Comparison of ENCODE assay signal across 16 cellular contexts in genomic region chr16:85870159-85870558, GRCh38. TPM values are rescaled to one million over a fixed set of nuclear protein-coding genes. Genes with fewer than 3 reads are reported as not detected.
DNase-seq lines count a peak whose midpoint lies in the region; ATAC-seq lines count a peak whose summit lies in the region.
"Had no signal": no experiment of that assay in that cellular context is flagged by ENCODE, and none has a peak within 500 bp of the region (broad histone marks: within the 10 kb centered on the region; RNA-seq: fewer than 3 reads in every experiment).

No MANE protein-coding gene starts in this region.

- H3K27me3 Mint-ChIP-seq in activated naive CD4-positive, alpha-beta T cell treated with anti-CD3 and anti-CD28 coated beads for 36 hours (ENCODE audit: low read depth): no peaks in the 10 kb centered on the region
- peaks cover 21% of the 10 kb centered on the region for H3K27me3 Mint-ChIP-seq in activated naive CD4-positive, alpha-beta T cell treated with anti-CD3 and anti-CD28 coated beads, Interleukin-2, amount 10 ng/mL, durations not matched to agents 7 days and 5 days
- peaks cover 12% of the 10 kb centered on the region for H3K27me3 Mint-ChIP-seq in activated T-helper 17 cell treated with anti-CD3 and anti-CD28 coated beads, Interleukin-2, amount 50 U/mL, for 72 hours
- H3K27me3 Mint-ChIP-seq in stimulated activated naive B cell treated with anti-CD40 and anti-IgM and Interleukin-4, amounts not matched to agents 10 μg/mL and 1 μg/mL and 100 μg/mL, for 72 hours: no peaks in the 10 kb centered on the region

- peaks cover 4% of the 10 kb centered on the region for H3K9me3 Mint-ChIP-seq in activated naive CD4-positive, alpha-beta T cell treated with anti-CD3 and anti-CD28 coated beads for 36 hours
- no peaks in the 10 kb centered on the region for H3K9me3 Mint-ChIP-seq in activated naive CD4-positive, alpha-beta T cell treated with anti-CD3 and anti-CD28 coated beads, Interleukin-2, amount 10 ng/mL, durations not matched to agents 7 days and 5 days
- no peaks in the 10 kb centered on the region for H3K9me3 Mint-ChIP-seq in activated T-helper 17 cell treated with anti-CD3 and anti-CD28 coated beads, Interleukin-2, amount 50 U/mL, for 72 hours
- H3K9me3 Mint-ChIP-seq in stimulated activated naive B cell treated with anti-CD40 and anti-IgM and Interleukin-4, amounts not matched to agents 10 μg/mL and 1 μg/mL and 100 μg/mL, for 72 hours: peaks cover 0 to 2% of the 10 kb centered on the region in 2 donors
- H3K9me3 Mint-ChIP-seq: central memory CD8-positive, alpha-beta T cell had no signal

- intact Hi-C loops in activated naive CD4-positive, alpha-beta T cell treated with anti-CD3 and anti-CD28 coated beads for 36 hours (cut with micrococcal nuclease): loop anchor here (1.0 kb wide), 3 partner anchors 10 to 77 kb away; no protein-coding TSS in a partner anchor

- no peaks in the 10 kb centered on the region for H3K27me3 ChIP-seq in layer of hippocampus (ENCODE audit: control insufficient read depth, insufficient read depth, low read length)

- no peaks in the 10 kb centered on the region for H3K36me3 Mint-ChIP-seq in activated naive CD4-positive, alpha-beta T cell treated with anti-CD3 and anti-CD28 coated beads for 36 hours (ENCODE audit: low read depth)
- no peaks in the 10 kb centered on the region for H3K36me3 Mint-ChIP-seq in activated naive CD4-positive, alpha-beta T cell treated with anti-CD3 and anti-CD28 coated beads, Interleukin-2, amount 10 ng/mL, durations not matched to agents 7 days and 5 days
- H3K36me3 Mint-ChIP-seq in activated T-helper 17 cell treated with anti-CD3 and anti-CD28 coated beads, Interleukin-2, amount 50 U/mL, for 72 hours (ENCODE audit: low read depth): no peaks in the 10 kb centered on the region
- H3K36me3 Mint-ChIP-seq in stimulated activated naive B cell treated with anti-CD40 and anti-IgM and Interleukin-4, amounts not matched to agents 10 μg/mL and 1 μg/mL and 100 μg/mL, for 72 hours: no peaks in the 10 kb centered on the region

- no peak for ATAC-seq in activated T-helper 17 cell treated with anti-CD3 and anti-CD28 coated beads, Interleukin-2, amount 50 U/mL, for 72 hours (replicated peaks)
- ATAC-seq in stimulated activated naive B cell treated with anti-CD40 and anti-IgM and Interleukin-4, amounts not matched to agents 10 μg/mL and 1 μg/mL and 100 μg/mL, for 72 hours (replicated peaks): peak; percentile 2
- ATAC-seq in HG03571 (IDR thresholded peaks at IDR 0.05; ENCODE audit: unreplicated experiment): no peak
- ATAC-seq in HG03457 (IDR thresholded peaks at IDR 0.05; ENCODE audit: unreplicated experiment): no peak
- ATAC-seq: esophagus mucosa had no signal

- DNase-seq in activated naive CD4-positive, alpha-beta T cell treated with anti-CD3 and anti-CD28 coated beads for 36 hours: no peak
- DNase-seq in activated naive CD4-positive, alpha-beta T cell treated with anti-CD3 and anti-CD28 coated beads, Interleukin-2, amount 10 ng/mL, durations not matched to agents 7 days and 5 days: no peak
- no peak for DNase-seq in stimulated activated naive B cell treated with anti-CD40 and anti-IgM and Interleukin-4, amounts not matched to agents 10 μg/mL and 1 μg/mL and 100 μg/mL, for 72 hours
- no peak for DNase-seq in NCI-H1048 (lab: John Stamatoyannopoulos, UW)
- DNase-seq: activated effector memory CD4-positive, alpha-beta T cell treated with Interleukin-2 at 50 U/mL for 16 hours; immature natural killer cell; KG1; NCI-H187 treated with DMSO at 0.1 percent for 48 hours; nucleus accumbens had no signal

- H3K4me1 Mint-ChIP-seq in activated naive CD4-positive, alpha-beta T cell treated with anti-CD3 and anti-CD28 coated beads for 36 hours (ENCODE audit: low read depth): peaks cover 34% of the 10 kb centered on the region
- peaks cover 6% of the 10 kb centered on the region for H3K4me1 Mint-ChIP-seq in activated naive CD4-positive, alpha-beta T cell treated with anti-CD3 and anti-CD28 coated beads, Interleukin-2, amount 10 ng/mL, durations not matched to agents 7 days and 5 days
- H3K4me1 Mint-ChIP-seq in activated T-helper 17 cell treated with anti-CD3 and anti-CD28 coated beads, Interleukin-2, amount 50 U/mL, for 72 hours: peaks cover 5% of the 10 kb centered on the region
- peaks cover 47 to 75% of the 10 kb centered on the region in 2 donors for H3K4me1 Mint-ChIP-seq in stimulated activated naive B cell treated with anti-CD40 and anti-IgM and Interleukin-4, amounts not matched to agents 10 μg/mL and 1 μg/mL and 100 μg/mL, for 72 hours

- peak overlapping the region; percentile 43 for H3K27ac ChIP-seq in layer of hippocampus (ENCODE audit: low read depth, low read length)
- H3K27ac ChIP-seq: SK-N-MC had no signal

- H3K4me3 Mint-ChIP-seq in activated naive CD4-positive, alpha-beta T cell treated with anti-CD3 and anti-CD28 coated beads for 36 hours: no peak overlapping the region
- no peak overlapping the region for H3K4me3 Mint-ChIP-seq in activated naive CD4-positive, alpha-beta T cell treated with anti-CD3 and anti-CD28 coated beads, Interleukin-2, amount 10 ng/mL, durations not matched to agents 7 days and 5 days
- H3K4me3 Mint-ChIP-seq in activated T-helper 17 cell treated with anti-CD3 and anti-CD28 coated beads, Interleukin-2, amount 50 U/mL, for 72 hours: no peak overlapping the region
- H3K4me3 Mint-ChIP-seq in stimulated activated naive B cell treated with anti-CD40 and anti-IgM and Interleukin-4, amounts not matched to agents 10 μg/mL and 1 μg/mL and 100 μg/mL, for 72 hours: peak overlapping the region; percentile 37 to 50
- H3K4me3 Mint-ChIP-seq: central memory CD8-positive, alpha-beta T cell; immature natural killer cell had no signal

- peak overlapping the region; percentile 55 for H3K27ac Mint-ChIP-seq in activated naive CD4-positive, alpha-beta T cell treated with anti-CD3 and anti-CD28 coated beads for 36 hours
- H3K27ac Mint-ChIP-seq in activated naive CD4-positive, alpha-beta T cell treated with anti-CD3 and anti-CD28 coated beads, Interleukin-2, amount 10 ng/mL, durations not matched to agents 7 days and 5 days: no peak overlapping the region
- H3K27ac Mint-ChIP-seq in activated T-helper 17 cell treated with anti-CD3 and anti-CD28 coated beads, Interleukin-2, amount 50 U/mL, for 72 hours: peak overlapping the region; percentile 22
- peak overlapping the region; percentile 84 for H3K27ac Mint-ChIP-seq in stimulated activated naive B cell treated with anti-CD40 and anti-IgM and Interleukin-4, amounts not matched to agents 10 μg/mL and 1 μg/mL and 100 μg/mL, for 72 hours
- H3K27ac Mint-ChIP-seq: immature natural killer cell had no signal

- CTCF ChIA-PET in activated naive CD4-positive, alpha-beta T cell treated with anti-CD3 and anti-CD28 coated beads for 36 hours (lab: Charles Lee): interaction anchor here (0.6 to 1.1 kb wide), 3 partner anchors 24 to 118 kb away, joined by 3 to 4 read pairs (median 3); no protein-coding TSS in a partner anchor
- CTCF ChIA-PET in activated naive CD4-positive, alpha-beta T cell treated with anti-CD3 and anti-CD28 coated beads, Interleukin-2, amount 10 ng/mL, durations not matched to agents 7 days and 5 days (lab: Charles Lee): interaction anchor here (0.6 to 1.1 kb wide), 3 partner anchors 46 to 269 kb away, joined by 3 to 4 read pairs (median 3); no protein-coding TSS in a partner anchor

RNA-seq across cellular contexts. Expression of gene IRF8, which starts 28.8 kb away (rescaled TPM):
- 100 to 1,000 TPM; 323 to 328 TPM for total RNA-seq in activated naive CD4-positive, alpha-beta T cell treated with anti-CD3 and anti-CD28 coated beads for 36 hours
- 10 to 100 TPM in 1 of 2 donors, 1 to 10 TPM in 1; 6.3 to 12.1 TPM for total RNA-seq in activated T-helper 17 cell treated with anti-CD3 and anti-CD28 coated beads, Interleukin-2, amount 50 U/mL, for 72 hours

Comparison
In these comparisons a context has a peak if more than half of its experiments do, and no peak if none do; other contexts are left out.
1. H3K4me3 Mint-ChIP-seq: peak in stimulated activated naive B cell treated with anti-CD40 and anti-IgM and Interleukin-4, amounts not matched to agents 10 μg/mL and 1 μg/mL and 100 μg/mL, for 72 hours (2 of 2); none in activated naive CD4-positive, alpha-beta T cell treated with anti-CD3 and anti-CD28 coated beads for 36 hours (single experiment), activated naive CD4-positive, alpha-beta T cell treated with anti-CD3 and anti-CD28 coated beads, Interleukin-2, amount 10 ng/mL, durations not matched to agents 7 days and 5 days (single experiment) and activated T-helper 17 cell treated with anti-CD3 and anti-CD28 coated beads, Interleukin-2, amount 50 U/mL, for 72 hours (single experiment).
2. ATAC-seq: peak in stimulated activated naive B cell treated with anti-CD40 and anti-IgM and Interleukin-4, amounts not matched to agents 10 μg/mL and 1 μg/mL and 100 μg/mL, for 72 hours (2 of 2); none in activated T-helper 17 cell treated with anti-CD3 and anti-CD28 coated beads, Interleukin-2, amount 50 U/mL, for 72 hours (single experiment), HG03571 (single experiment) and HG03457 (single experiment).
3. RNA of gene IRF8, which starts 28.8 kb away (total RNA-seq): 323 to 328 TPM in activated naive CD4-positive, alpha-beta T cell treated with anti-CD3 and anti-CD28 coated beads for 36 hours; 6.3 to 12.1 TPM in activated T-helper 17 cell treated with anti-CD3 and anti-CD28 coated beads, Interleukin-2, amount 50 U/mL, for 72 hours; every median in the first group is over 10 times any median in the second.